Comparison of ENCODE assay signal across 8 cellular contexts in genomic region chr7:140640727-140641531, GRCh38. TPM values are rescaled to one million over a fixed set of nuclear protein-coding genes. Genes with fewer than 3 reads are reported as not detected.
A peak's percentile ranks its signal among the peaks of the same experiment; 100 is the strongest.
DNase-seq lines count a peak whose midpoint lies in the region; ATAC-seq and TF ChIP-seq lines count a peak whose summit lies in the region.

TSS of gene DENND2A (minus strand) at chr7:140640813. CDS start at chr7:140602397, 38,416 bp downstream.

- TF ChIP-seq CTCF in CD4-positive, alpha-beta T cell (IDR thresholded peaks at IDR 0.05), result no peak
- TF ChIP-seq CTCF in fibroblast of pulmonary artery (IDR thresholded peaks at IDR 0.05; ENCODE audit: low read length, missing control alignments) (no peak), upper lobe of right lung (IDR thresholded peaks at IDR 0.05) (no peak)

- POLR2A ChIA-PET in CD4-positive, alpha-beta T cell (lab: Charles Lee), result interaction anchor here (1.0 kb wide), 1 partner anchor 163 kb away, joined by 3 read pairs; no protein-coding TSS in a partner anchor
- POLR2A ChIA-PET in activated CD4-positive, alpha-beta memory T cell treated with anti-CD3 and anti-CD28 coated beads, Interleukin-2, amount 10 ng/mL, durations not matched to agents 7 days and 5 days (lab: Charles Lee), result no interaction called here

- no peak for DNase-seq in CD4-positive, alpha-beta T cell
- no peak for DNase-seq in activated CD4-positive, alpha-beta memory T cell treated with anti-CD3 and anti-CD28 coated beads, Interleukin-2, amount 10 ng/mL, durations not matched to agents 7 days and 5 days
- DNase-seq in fibroblast of pulmonary artery (ENCODE audit: low read depth) (peak; percentile 58), upper lobe of right lung (peak; percentile 75)

- no peaks in the 10 kb centered on the region for H3K36me3 Mint-ChIP-seq in CD4-positive, alpha-beta T cell (ENCODE audit: low read depth)
- peaks cover 4% of the 10 kb centered on the region for H3K36me3 Mint-ChIP-seq in IgD-negative memory B cell
- H3K36me3 Mint-ChIP-seq in activated CD4-positive, alpha-beta memory T cell treated with anti-CD3 and anti-CD28 coated beads, Interleukin-2, amount 10 ng/mL, durations not matched to agents 7 days and 5 days (ENCODE audit: low read depth), result no peaks in the 10 kb centered on the region

- peak within 1 kb of the TSS; percentile 53 for H3K9ac ChIP-seq in mucosa of stomach (ENCODE audit: low read length)

- H3K27me3 ChIP-seq in CD4-positive, alpha-beta T cell (ENCODE audit: control insufficient read depth, insufficient read depth, low read length), result peaks cover 51% of the 10 kb centered on the region
- H3K27me3 ChIP-seq in mucosa of stomach (ENCODE audit: control insufficient read depth, insufficient read depth, low read length), result peaks cover 46% of the 10 kb centered on the region
- H3K27me3 ChIP-seq in upper lobe of right lung, result peaks cover 25% of the 10 kb centered on the region

- ATAC-seq in CD4-positive, alpha-beta T cell (ENCODE audit: poor library complexity), result no peak
- ATAC-seq in upper lobe of right lung (peak; percentile 38), HG03135 (IDR thresholded peaks at IDR 0.05; ENCODE audit: unreplicated experiment) (no peak), GM18502 (IDR thresholded peaks at IDR 0.05; ENCODE audit: poor library complexity, unreplicated experiment) (no peak)

- H3K36me3 ChIP-seq in mucosa of stomach (ENCODE audit: control insufficient read depth, insufficient read depth, low read length) (no peaks in the 10 kb centered on the region), upper lobe of right lung (no peaks in the 10 kb centered on the region)

- H3K4me3 Mint-ChIP-seq in CD4-positive, alpha-beta T cell, result peak within 1 kb of the TSS; percentile 88
- peak within 1 kb of the TSS; percentile 60 to 96 (median 86) for H3K4me3 Mint-ChIP-seq in IgD-negative memory B cell
- H3K4me3 Mint-ChIP-seq in activated CD4-positive, alpha-beta memory T cell treated with anti-CD3 and anti-CD28 coated beads, Interleukin-2, amount 10 ng/mL, durations not matched to agents 7 days and 5 days, result peak within 1 kb of the TSS; percentile 69

- intact Hi-C loops in CD4-positive, alpha-beta T cell (cut with DNase I, micrococcal nuclease), result no loop called here
- intact Hi-C loops in upper lobe of right lung (cut with DNase I), result no loop called here

- CTCF ChIA-PET in CD4-positive, alpha-beta T cell (lab: Charles Lee), result interaction anchor here (1.9 kb wide), 1 partner anchor 12 kb away, joined by 7 read pairs; no protein-coding TSS in a partner anchor
- CTCF ChIA-PET in activated CD4-positive, alpha-beta memory T cell treated with anti-CD3 and anti-CD28 coated beads, Interleukin-2, amount 10 ng/mL, durations not matched to agents 7 days and 5 days (lab: Charles Lee), result no interaction called here

- H3K9me3 Mint-ChIP-seq in CD4-positive, alpha-beta T cell, result no peaks in the 10 kb centered on the region
- H3K9me3 Mint-ChIP-seq in IgD-negative memory B cell, result peaks cover 0 to 7% (median 0%) of the 10 kb centered on the region in 3 donors
- no peaks in the 10 kb centered on the region for H3K9me3 Mint-ChIP-seq in activated CD4-positive, alpha-beta memory T cell treated with anti-CD3 and anti-CD28 coated beads, Interleukin-2, amount 10 ng/mL, durations not matched to agents 7 days and 5 days

- H3K9me3 ChIP-seq in CD4-positive, alpha-beta T cell (ENCODE audit: control insufficient read depth, low read length), result no peaks in the 10 kb centered on the region
- H3K9me3 ChIP-seq in mucosa of stomach (ENCODE audit: control insufficient read depth, low read length) (no peaks in the 10 kb centered on the region), upper lobe of right lung (no peaks in the 10 kb centered on the region)

- H3K4me3 ChIP-seq in fibroblast of pulmonary artery (replicated peaks; ENCODE audit: low read depth, low read length) (peak within 1 kb of the TSS; percentile 58), mucosa of stomach (ENCODE audit: low read length) (no peak within 1 kb of the TSS), upper lobe of right lung (peak within 1 kb of the TSS; percentile 62)

- peaks cover 11% of the 10 kb centered on the region for H3K4me1 Mint-ChIP-seq in CD4-positive, alpha-beta T cell (ENCODE audit: low read depth)
- H3K4me1 Mint-ChIP-seq in IgD-negative memory B cell, result peaks cover 6 to 17% (median 10%) of the 10 kb centered on the region in 3 donors
- peaks cover 10% of the 10 kb centered on the region for H3K4me1 Mint-ChIP-seq in activated CD4-positive, alpha-beta memory T cell treated with anti-CD3 and anti-CD28 coated beads, Interleukin-2, amount 10 ng/mL, durations not matched to agents 7 days and 5 days

- H3K27ac Mint-ChIP-seq in CD4-positive, alpha-beta T cell, result no peak within 1 kb of the TSS
- peak within 1 kb of the TSS in 1 of 3 donors; percentile 87 for H3K27ac Mint-ChIP-seq in IgD-negative memory B cell
- no peak within 1 kb of the TSS for H3K27ac Mint-ChIP-seq in activated CD4-positive, alpha-beta memory T cell treated with anti-CD3 and anti-CD28 coated beads, Interleukin-2, amount 10 ng/mL, durations not matched to agents 7 days and 5 days

- H3K27ac ChIP-seq in CD4-positive, alpha-beta T cell (ENCODE audit: low read depth, low read length), result no peak within 1 kb of the TSS
- peak within 1 kb of the TSS; percentile 76 for H3K27ac ChIP-seq in upper lobe of right lung

- peaks cover 2% of the 10 kb centered on the region for H3K4me1 ChIP-seq in mucosa of stomach (ENCODE audit: control insufficient read depth, insufficient read depth, low read length)
- H3K4me1 ChIP-seq in upper lobe of right lung, result peaks cover 2% of the 10 kb centered on the region

- H3K27me3 Mint-ChIP-seq in CD4-positive, alpha-beta T cell, result peaks cover 70% of the 10 kb centered on the region
- H3K27me3 Mint-ChIP-seq in IgD-negative memory B cell, result peaks cover 38% of the 10 kb centered on the region
- peaks cover 59% of the 10 kb centered on the region for H3K27me3 Mint-ChIP-seq in activated CD4-positive, alpha-beta memory T cell treated with anti-CD3 and anti-CD28 coated beads, Interleukin-2, amount 10 ng/mL, durations not matched to agents 7 days and 5 days

RNA-seq across cellular contexts. Expression of gene DENND2A, which starts in this region (rescaled TPM):
- not detected for total RNA-seq in CD4-positive, alpha-beta T cell
- polyA plus RNA-seq in IgD-negative memory B cell, result not detected
- total RNA-seq in activated CD4-positive, alpha-beta memory T cell treated with anti-CD3 and anti-CD28 coated beads, Interleukin-2, amount 10 ng/mL, durations not matched to agents 7 days and 5 days, result not detected
- total RNA-seq in upper lobe of right lung, result 26.2 TPM

Comparison
In these comparisons a context has a peak if more than half of its experiments do, and no peak if none do; other contexts are left out.
1. RNA of gene DENND2A (total RNA-seq): 26.2 TPM in upper lobe of right lung (single experiment); not detected in CD4-positive, alpha-beta T cell and not detected in activated CD4-positive, alpha-beta memory T cell treated with anti-CD3 and anti-CD28 coated beads, Interleukin-2, amount 10 ng/mL, durations not matched to agents 7 days and 5 days; every median in the first group is over 10 times any median in the second.
2. DNase-seq: peak in fibroblast of pulmonary artery (single experiment) and upper lobe of right lung (single experiment); none in CD4-positive, alpha-beta T cell (0 of 10) and activated CD4-positive, alpha-beta memory T cell treated with anti-CD3 and anti-CD28 coated beads, Interleukin-2, amount 10 ng/mL, durations not matched to agents 7 days and 5 days (single experiment).
3. Peak in every context shown above with its lines, with median percentiles within 50 percentile points of each other: H3K4me3 Mint-ChIP-seq.